ENCODE assay signal across 1 cellular context in the genomic region with DNA sequence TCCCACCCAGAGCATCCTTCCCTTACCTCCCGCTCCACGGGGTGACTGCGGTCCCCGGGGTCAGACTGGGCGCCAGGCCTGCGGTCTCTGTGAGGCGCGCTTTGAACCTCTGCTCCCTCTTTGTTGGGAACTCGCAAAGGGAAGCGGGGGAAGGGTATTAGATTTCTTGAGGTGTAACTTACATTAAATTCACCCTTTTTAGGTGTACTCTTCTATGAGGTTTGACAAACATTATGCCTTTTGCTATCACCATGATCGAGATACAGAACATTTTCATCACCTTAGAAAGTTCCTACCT.
TF ChIP-seq lines count a peak whose summit lies in the region.

No MANE protein-coding gene starts in this region.

TF ChIP-seq in IMR-90, 13 proteins besides CTCF, POLR2A, EP300 and RAD21 (continued from another document):
- TF ChIP-seq, protein P1, sequence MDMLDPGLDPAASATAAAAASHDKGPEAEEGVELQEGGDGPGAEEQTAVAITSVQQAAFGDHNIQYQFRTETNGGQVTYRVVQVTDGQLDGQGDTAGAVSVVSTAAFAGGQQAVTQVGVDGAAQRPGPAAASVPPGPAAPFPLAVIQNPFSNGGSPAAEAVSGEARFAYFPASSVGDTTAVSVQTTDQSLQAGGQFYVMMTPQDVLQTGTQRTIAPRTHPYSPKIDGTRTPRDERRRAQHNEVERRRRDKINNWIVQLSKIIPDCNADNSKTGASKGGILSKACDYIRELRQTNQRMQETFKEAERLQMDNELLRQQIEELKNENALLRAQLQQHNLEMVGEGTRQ (IDR thresholded peaks at IDR 0.05; ENCODE audit: low read depth, low read length) = no peak
- TF ChIP-seq CHD1 (IDR thresholded peaks at IDR 0.05; ENCODE audit: low read depth, low read length) = no peak
